8 cellular contexts compared by ENCODE assay signal in the genomic region with DNA sequence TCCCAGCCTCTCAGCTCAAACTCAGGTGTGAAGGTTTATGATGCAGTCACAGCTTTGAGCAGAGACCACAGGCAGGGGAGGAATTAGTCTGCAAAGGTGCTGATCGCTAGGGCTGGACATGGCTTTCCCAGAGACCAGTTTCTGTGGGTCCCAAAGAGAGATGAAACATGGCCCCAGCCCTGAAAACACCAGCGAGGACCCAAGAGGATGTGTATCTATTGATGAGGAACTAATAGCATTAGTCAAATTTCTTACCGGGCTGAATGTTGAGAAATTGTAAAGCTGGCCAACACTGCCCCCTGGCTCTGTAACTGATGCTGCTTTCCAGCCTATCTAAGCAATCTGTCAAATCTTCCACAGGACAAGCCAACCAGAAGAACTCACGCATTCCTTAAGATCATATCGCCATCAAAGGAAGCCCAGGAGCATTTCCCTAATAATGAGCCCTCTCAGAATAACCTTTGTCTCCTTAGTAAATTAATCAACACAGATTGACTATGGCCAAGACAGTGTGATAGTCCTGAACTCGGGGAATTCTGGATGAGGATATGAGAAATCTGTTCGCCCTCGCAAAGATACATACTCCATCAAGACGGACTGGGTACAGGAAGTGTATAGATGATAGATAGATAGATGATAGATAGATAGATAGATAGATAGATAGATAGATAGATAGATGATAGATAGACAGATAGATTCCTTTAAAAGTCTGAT. TPM values are rescaled to one million over a fixed set of nuclear protein-coding genes. Genes with fewer than 3 reads are reported as not detected.
A peak's percentile ranks its signal among the peaks of the same experiment; 100 is the strongest.
DNase-seq lines count a peak whose midpoint lies in the region; ATAC-seq and TF ChIP-seq lines count a peak whose summit lies in the region.

No MANE protein-coding gene starts in this region.

- H3K4me3 Mint-ChIP-seq in GM23338 (no peak overlapping the region), memory B cell (no peak overlapping the region)

- H3K4me1 ChIP-seq in GM23338 (ENCODE audit: insufficient read depth) = no peaks in the 10 kb centered on the region

- H3K27ac Mint-ChIP-seq in GM23338 = no peak overlapping the region
- no peak overlapping the region for H3K27ac Mint-ChIP-seq in memory B cell

- no peaks in the 10 kb centered on the region for H3K9me3 Mint-ChIP-seq in GM23338
- H3K9me3 Mint-ChIP-seq in memory B cell = no peaks in the 10 kb centered on the region

- no peak overlapping the region for H2AFZ ChIP-seq in GM23338

- no peaks in the 10 kb centered on the region for H3K36me3 ChIP-seq in GM23338 (ENCODE audit: insufficient read depth)

- no peak overlapping the region for H3K4me3 ChIP-seq in GM23338

- H3F3A ChIP-seq in GM23338 (replicated peaks; ENCODE audit: low read depth) = peaks cover 2% of the 10 kb centered on the region; the same call in 1 of the 2 replicates

- H3K4me1 Mint-ChIP-seq in GM23338 (peaks cover under 1% of the 10 kb centered on the region; the same call in 1 of the 3 replicates), memory B cell (peaks cover 17% of the 10 kb centered on the region)

- H3K36me3 Mint-ChIP-seq in GM23338 (ENCODE audit: low read depth) = no peaks in the 10 kb centered on the region
- no peaks in the 10 kb centered on the region for H3K36me3 Mint-ChIP-seq in memory B cell

- H3K27ac ChIP-seq in GM23338 (ENCODE audit: low read depth) = no peak overlapping the region

- H4K20me1 ChIP-seq in GM23338 (replicated peaks; ENCODE audit: insufficient read depth) = no peaks in the 10 kb centered on the region; the same call in 1 of the 2 replicates

- DNase-seq in ELF-1 (ENCODE audit: low read depth, low spot score) (peak; percentile 70), GM23338 (ENCODE audit: low spot score) (peak; percentile 79), NCI-H146 (lab: John Stamatoyannopoulos, UW) (peak; percentile 51), memory B cell (ENCODE audit: low spot score in 2 of 2) (peak; percentile 67 to 79), foreskin melanocyte (no peak)
- peak; percentile 61 for DNase-seq in activated CD4-positive, alpha-beta T cell treated with anti-CD3 and anti-CD28 coated beads for 48 hours
- peak; percentile 48 for DNase-seq in effector CD4-positive, alpha-beta T cell
- peak; percentile 39 to 55 for DNase-seq in stimulated activated CD8-positive, alpha-beta memory T cell treated with anti-CD3 and anti-CD28 coated beads, Interleukin-7, amount 100 ng/mL, for 4 hours (ENCODE audit: low read depth in 2 of 2)

- H3K27me3 Mint-ChIP-seq in GM23338 (ENCODE audit: insufficient read depth, low read depth, poor library complexity) = peaks cover 19% of the 10 kb centered on the region
- H3K27me3 Mint-ChIP-seq in memory B cell = peaks cover 1% of the 10 kb centered on the region

- peak; percentile 78 to 85 for TF ChIP-seq CTCF in GM23338 (conservative IDR thresholded peaks at IDR 0.05; ENCODE audit: low read depth in 2 of 2)

- H3K9me2 ChIP-seq in GM23338 (ENCODE audit: insufficient read depth) = no peaks in the 10 kb centered on the region

- ATAC-seq in GM23338 (peak; percentile 91), memory B cell (ENCODE audit: low read depth) (peak; percentile 96)

- H3K79me2 ChIP-seq in GM23338 (replicated peaks; ENCODE audit: insufficient read depth) = no peaks in the 10 kb centered on the region

- peaks cover 15% of the 10 kb centered on the region for H3K27me3 ChIP-seq in GM23338 (ENCODE audit: insufficient read depth)

- H3K4me2 ChIP-seq in GM23338 = no peak overlapping the region

TF ChIP-seq in GM23338, 12 proteins besides CTCF, POLR2A, EP300 and RAD21:
- TF ChIP-seq NANOG (IDR thresholded peaks at IDR 0.05; ENCODE audit: borderline replicate concordance) (no peak), STAT1 (IDR thresholded peaks at IDR 0.05; ENCODE audit: unreplicated experiment) (no peak)

RNA-seq across cellular contexts. Expression of a gene that starts 7.8 kb away (rescaled TPM):
- 2.7 and 4.1 TPM in 2 replicates for total RNA-seq in GM23338 (2014; rRNA removed; shearing (Covaris generic))
- polyA plus RNA-seq in GM23338 (2016; fragmentation: Nextera tagmentation; extraction: Ambion mirVana) = 1.1 and 1.3 TPM in 2 replicates

RNA-seq across cellular contexts. Expression of a gene that starts 16.2 kb away (rescaled TPM):
- 0.16 and 0.73 TPM in 2 replicates for total RNA-seq in GM23338 (2014; rRNA removed; shearing (Covaris generic))
- polyA plus RNA-seq in GM23338 (2016; fragmentation: Nextera tagmentation; extraction: Ambion mirVana) = not detected in 2 replicates
